In genomic region chr15:75454471-75455418, GRCh38 we compare ENCODE assay signal across 8 cellular contexts. TPM values are rescaled to one million over a fixed set of nuclear protein-coding genes. Genes with fewer than 3 reads are reported as not detected.
DNase-seq lines count a peak whose midpoint lies in the region; TF ChIP-seq lines count a peak whose summit lies in the region.

No MANE protein-coding gene starts in this region.

- peak overlapping the region; percentile 92 for H3K4me3 Mint-ChIP-seq in HFFc6
- H3K4me3 Mint-ChIP-seq in activated naive CD4-positive, alpha-beta T cell treated with anti-CD3 and anti-CD28 coated beads, Interleukin-2, amount 50 U/mL, for 24 hours, result peak overlapping the region; percentile 98

- H3K9me3 Mint-ChIP-seq in HFFc6, result no peaks in the 10 kb centered on the region
- no peaks in the 10 kb centered on the region for H3K9me3 Mint-ChIP-seq in activated naive CD4-positive, alpha-beta T cell treated with anti-CD3 and anti-CD28 coated beads, Interleukin-2, amount 50 U/mL, for 24 hours

- H3K27me3 ChIP-seq in left ventricle myocardium inferior (ENCODE audit: low read depth) (no peaks in the 10 kb centered on the region), rectal smooth muscle tissue (ENCODE audit: control insufficient read depth, insufficient read depth, low read length) (no peaks in the 10 kb centered on the region), uterus (no peaks in the 10 kb centered on the region)

- H3K36me3 Mint-ChIP-seq in HFFc6 (ENCODE audit: low read depth), result no peaks in the 10 kb centered on the region
- H3K36me3 Mint-ChIP-seq in activated naive CD4-positive, alpha-beta T cell treated with anti-CD3 and anti-CD28 coated beads, Interleukin-2, amount 50 U/mL, for 24 hours, result no peaks in the 10 kb centered on the region

- peaks cover 6% of the 10 kb centered on the region for H3K27me3 Mint-ChIP-seq in HFFc6 (ENCODE audit: insufficient read depth)
- no peaks in the 10 kb centered on the region for H3K27me3 Mint-ChIP-seq in activated naive CD4-positive, alpha-beta T cell treated with anti-CD3 and anti-CD28 coated beads, Interleukin-2, amount 50 U/mL, for 24 hours

- H3K9me3 ChIP-seq in left ventricle myocardium inferior (replicated peaks) (no peaks in the 10 kb centered on the region), uterus (no peaks in the 10 kb centered on the region)

- no peak for TF ChIP-seq POLR2A in uterus (IDR thresholded peaks at IDR 0.05)

- TF ChIP-seq CTCF in AG09309 (IDR thresholded peaks at IDR 0.05; ENCODE audit: control insufficient read depth, insufficient read depth, low read depth, low read length, missing control alignments), result no peak
- TF ChIP-seq CTCF in HFFc6 (IDR thresholded peaks at IDR 0.05), result no peak
- peak; percentile 15 for TF ChIP-seq CTCF in left ventricle myocardium inferior (IDR thresholded peaks at IDR 0.05; ENCODE audit: borderline replicate concordance)
- peak in 1 of 4 experiments; percentile 6 for TF ChIP-seq CTCF in uterus (IDR thresholded peaks at IDR 0.05)

- H3K4me1 Mint-ChIP-seq in HFFc6 (ENCODE audit: low read depth), result peaks cover 43% of the 10 kb centered on the region
- peaks cover 22% of the 10 kb centered on the region for H3K4me1 Mint-ChIP-seq in activated naive CD4-positive, alpha-beta T cell treated with anti-CD3 and anti-CD28 coated beads, Interleukin-2, amount 50 U/mL, for 24 hours

- intact Hi-C loops in left ventricle myocardium inferior (cut with micrococcal nuclease), result loop anchor here (5.0 kb wide), 1 partner anchor 87 kb away; the partner anchor contains the start of gene MAN2C1
- intact Hi-C loops in uterus (cut with DNase I; ENCODE audit: low total_unique reads), result no loop called here

- H3K27ac ChIP-seq in left ventricle myocardium inferior (replicated peaks) (peak overlapping the region; percentile 97), rectal smooth muscle tissue (ENCODE audit: low read depth, low read length) (peak overlapping the region; percentile 86), uterus (peak overlapping the region; percentile 95 to 99)

- H3K27ac Mint-ChIP-seq in HFFc6, result peak overlapping the region; percentile 93
- peak overlapping the region; percentile 91 for H3K27ac Mint-ChIP-seq in activated naive CD4-positive, alpha-beta T cell treated with anti-CD3 and anti-CD28 coated beads, Interleukin-2, amount 50 U/mL, for 24 hours

- peak overlapping the region; percentile 16 for H3K9ac ChIP-seq in rectal smooth muscle tissue (ENCODE audit: low read length)

- peaks cover 47% of the 10 kb centered on the region for H3K4me1 ChIP-seq in left ventricle myocardium inferior
- peaks cover 13% of the 10 kb centered on the region for H3K4me1 ChIP-seq in rectal smooth muscle tissue (ENCODE audit: control insufficient read depth, insufficient read depth, low read length)
- peaks cover 2% of the 10 kb centered on the region in 2 donors for H3K4me1 ChIP-seq in uterus

- DNase-seq in AG09309 (ENCODE audit: low read depth), result no peak
- peak; percentile 42 for DNase-seq in HFFc6
- DNase-seq in SK-N-DZ (ENCODE audit: low spot score), result peak; percentile 51
- DNase-seq in left ventricle myocardium inferior, result no peak
- no peak for DNase-seq in uterus
- no peak for DNase-seq in superior temporal gyrus (ENCODE audit: extremely low spot score)

- H3K36me3 ChIP-seq in left ventricle myocardium inferior (no peaks in the 10 kb centered on the region), rectal smooth muscle tissue (ENCODE audit: control insufficient read depth, insufficient read depth, low read length) (no peaks in the 10 kb centered on the region), uterus (no peaks in the 10 kb centered on the region)

- peak overlapping the region; percentile 67 for H3K4me3 ChIP-seq in AG09309 (ENCODE audit: control insufficient read depth, low read depth, low read length)
- peak overlapping the region; percentile 93 for H3K4me3 ChIP-seq in left ventricle myocardium inferior
- peak overlapping the region; percentile 88 for H3K4me3 ChIP-seq in rectal smooth muscle tissue (ENCODE audit: low read length)
- peak overlapping the region; percentile 76 to 81 for H3K4me3 ChIP-seq in uterus

RNA-seq across cellular contexts. Expression of gene SIN3A, which starts 3.3 kb away (rescaled TPM):
- total RNA-seq in HFFc6 (2021; fragmentation: NEBNext Ultra II Directional; extraction: Animal tissue kit (Norgen Biotek cat#: 25700)), result 10 to 100 TPM; 36.6 to 49.3 (median 39.8) TPM
- polyA plus RNA-seq in SK-N-DZ (2014; cell fraction: cytosol; rRNA removed), result 22.4 and 23.1 TPM in 2 replicates
- 8.6 and 18.7 TPM in 2 replicates for polyA plus RNA-seq in SK-N-DZ (2014; cell fraction: nucleus; rRNA removed)
- total RNA-seq in left ventricle myocardium inferior (28.0 TPM), uterus (100 to 1,000 TPM in 1 of 4 donors, 10 to 100 TPM in 3; 20.3 to 116 (median 55.2) TPM)

Comparison
In these comparisons a context has a peak if more than half of its experiments do, and no peak if none do; other contexts are left out.
1. DNase-seq: peak in HFFc6 (single experiment) and SK-N-DZ (single experiment); none in AG09309 (single experiment), left ventricle myocardium inferior (single experiment), uterus (0 of 2) and superior temporal gyrus (single experiment).
2. Peak in every context shown above with its lines, with median percentiles within 50 percentile points of each other: H3K4me3 ChIP-seq and H3K27ac ChIP-seq.